Comparison of ENCODE assay signal across 8 cellular contexts in the genomic region with DNA sequence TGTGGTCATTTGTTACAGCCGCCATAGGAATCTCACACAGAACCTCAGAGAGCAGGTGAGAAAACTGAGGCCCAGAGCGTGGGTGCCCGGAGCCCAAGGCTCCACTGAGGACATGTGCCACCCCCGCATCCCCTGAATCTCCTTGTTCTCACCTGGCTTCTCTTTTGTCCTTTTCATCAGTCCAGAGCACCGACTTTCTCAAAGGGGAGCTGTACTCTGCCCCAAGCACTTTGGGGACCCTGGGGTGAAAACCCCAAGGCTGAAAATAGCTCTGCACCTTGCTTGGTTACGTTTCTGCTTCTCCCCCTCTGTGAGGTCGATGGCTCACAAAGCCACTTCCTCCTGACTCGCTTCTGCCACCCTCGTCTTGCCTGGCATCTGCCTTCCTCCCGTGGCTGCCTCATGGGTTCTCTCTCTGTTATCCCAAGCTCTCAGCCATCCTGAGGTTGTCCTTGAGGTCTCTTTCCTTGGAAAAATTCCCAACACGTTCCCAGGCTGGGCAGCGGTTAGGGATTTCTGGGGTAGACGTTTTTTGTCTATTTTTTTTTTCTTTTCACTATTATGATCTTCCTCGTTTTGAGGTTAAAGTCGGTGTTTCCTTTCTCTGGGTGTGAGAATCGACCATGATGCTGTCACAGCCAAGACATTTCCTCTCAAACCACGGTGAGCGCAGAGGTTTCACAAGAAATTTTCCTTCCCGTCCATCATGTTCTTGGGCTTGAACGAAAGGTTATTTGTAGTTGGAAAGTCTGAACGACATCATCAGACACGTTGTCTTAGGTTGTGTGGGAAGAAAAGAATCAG. TPM values are rescaled to one million over a fixed set of nuclear protein-coding genes. Genes with fewer than 3 reads are reported as not detected.
DNase-seq lines count a peak whose midpoint lies in the region; ATAC-seq, FAIRE-seq and TF ChIP-seq lines count a peak whose summit lies in the region.

No MANE protein-coding gene starts in this region.

- H3K4me3 ChIP-seq in DND-41 (ENCODE audit: low read depth in 1 of 2, low read length in 2 of 2): no peak overlapping the region

- no peaks in the 10 kb centered on the region for H3K4me1 ChIP-seq in DND-41 (ENCODE audit: insufficient read depth, low read length)

- FAIRE-seq in H54 (lab: Jason Lieb, UNC): no peak

- H3K79me2 ChIP-seq in DND-41 (ENCODE audit: insufficient read depth, low read length): no peaks in the 10 kb centered on the region

- no peak overlapping the region for H3K4me2 ChIP-seq in DND-41 (ENCODE audit: insufficient read depth, low read length)

- no peaks in the 10 kb centered on the region for H3K9me3 ChIP-seq in DND-41 (ENCODE audit: insufficient read depth, low read length, severe bottlenecking)

- no peak overlapping the region for H3K27ac ChIP-seq in DND-41 (ENCODE audit: low read length)

- H3K27me3 ChIP-seq in DND-41 (ENCODE audit: insufficient read depth, low read length, poor library complexity): no peaks in the 10 kb centered on the region

- H3K9ac ChIP-seq in DND-41 (ENCODE audit: low read depth, low read length): no peak overlapping the region

- peaks cover 2% of the 10 kb centered on the region; the same call in 1 of the 2 replicates for H4K20me1 ChIP-seq in DND-41 (ENCODE audit: insufficient read depth, low read length)

- H3K36me3 ChIP-seq in DND-41 (ENCODE audit: insufficient read depth, low read length): no peaks in the 10 kb centered on the region

- H2AFZ ChIP-seq in DND-41 (ENCODE audit: low read depth, low read length): no peak overlapping the region

- no peak for TF ChIP-seq CTCF in DND-41 (IDR thresholded peaks at IDR 0.05; ENCODE audit: borderline replicate concordance, extremely low read depth, low read length, poor library complexity, severe bottlenecking)

- TF ChIP-seq POLR2A in H54 (IDR thresholded peaks at IDR 0.05; ENCODE audit: low read depth, low read length): no peak

- ATAC-seq in DND-41 (ENCODE audit: insufficient read depth, low read depth) (peak; percentile 49; the same call in 1 of the 3 replicates), GM21528 (IDR thresholded peaks at IDR 0.05; ENCODE audit: low FRiP score, unreplicated experiment) (peak; percentile 80)

- DNase-seq in DND-41: peak; percentile 8
- peak; percentile 42 for DNase-seq in M059J (ENCODE audit: low read depth)
- peak; percentile 73 for DNase-seq in activated T-cell treated with anti-CD3 and anti-CD28 coated beads for 24 hours (ENCODE audit: low read depth)
- peak; percentile 69 to 77 (median 70) for DNase-seq in stimulated activated CD4-positive, alpha-beta T cell treated with anti-CD3 and anti-CD28 coated beads, Interleukin-12 subunit alpha, Interleukin-12 subunit beta, amount 100 ng/mL, for 48 hours (ENCODE audit: low read depth in 2 of 3, low spot score in 1 of 3)
- no peak for DNase-seq in H54 (ENCODE audit: insufficient read length, low spot score)
- no peak for DNase-seq in COLO668 (lab: John Stamatoyannopoulos, UW; ENCODE audit: unreplicated experiment)
- no peak for DNase-seq in NCI-H2171 (lab: John Stamatoyannopoulos, UW)

RNA-seq across cellular contexts. Expression of a gene that starts 37.2 kb away (rescaled TPM):
- total RNA-seq in M059J (2014; rRNA removed; shearing (Covaris generic)): 0.42 and 0.54 TPM in 2 replicates

Comparison
In these comparisons a context has a peak if more than half of its experiments do, and no peak if none do; other contexts are left out.
1. DNase-seq: peak in DND-41 (single experiment), M059J (single experiment), activated T-cell treated with anti-CD3 and anti-CD28 coated beads for 24 hours (single experiment) and stimulated activated CD4-positive, alpha-beta T cell treated with anti-CD3 and anti-CD28 coated beads, Interleukin-12 subunit alpha, Interleukin-12 subunit beta, amount 100 ng/mL, for 48 hours (3 of 3); none in H54 (single experiment), COLO668 (single experiment) and NCI-H2171 (single experiment).